ENCODE assay signal across 21 cellular contexts in the genomic region with DNA sequence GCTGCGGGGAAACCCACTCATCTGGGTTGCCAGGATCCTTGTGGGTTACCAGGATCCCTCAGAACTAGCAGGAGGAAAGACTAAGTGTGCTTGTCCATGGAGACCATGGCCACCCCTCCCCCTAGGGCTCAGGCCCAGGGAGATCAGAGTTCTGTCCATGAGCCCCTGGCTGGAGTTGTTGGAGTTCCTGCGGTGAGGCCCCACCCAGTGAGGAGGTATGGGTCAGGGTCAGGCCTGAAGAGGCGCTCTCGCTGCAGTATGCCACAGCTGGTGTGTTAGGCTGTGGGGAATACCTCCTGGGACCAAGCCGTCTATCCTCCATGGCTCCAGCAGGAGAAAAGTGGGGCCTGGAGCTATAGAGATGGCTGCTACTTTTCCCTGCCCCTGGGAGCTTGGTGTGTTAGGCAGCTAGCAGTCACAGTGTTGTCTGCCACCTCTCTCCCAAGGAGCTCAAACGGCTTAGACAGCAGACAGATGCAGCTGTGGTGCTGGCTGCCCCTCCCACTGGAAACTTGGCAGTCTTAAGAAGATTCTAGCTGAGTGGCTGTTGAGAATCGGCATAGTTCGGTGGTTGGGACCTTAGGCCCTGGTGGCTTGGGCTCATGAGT.
"Had no signal": no experiment of that assay in that cellular context is flagged by ENCODE, and none has a peak within 500 bp of the region (broad histone marks: within the 10 kb centered on the region; RNA-seq: fewer than 3 reads in every experiment).

No MANE protein-coding gene starts in this region.

- H3K27ac ChIP-seq: SJSA1, SK-N-MC had no signal

- H3K27ac Mint-ChIP-seq: T-cell had no signal

- H3K4me3 Mint-ChIP-seq: T-cell had no signal

- H3K27me3 ChIP-seq: MG63, SJSA1 had no signal

- H3K36me3 ChIP-seq: MG63, SJSA1 had no signal

- H3K9me3 ChIP-seq: MG63, SJSA1 had no signal

- H3K4me3 ChIP-seq: MG63, SJSA1, SK-N-MC had no signal

- ATAC-seq: HepG2, T-cell had no signal

- H3K27me3 Mint-ChIP-seq: T-cell had no signal

- H3K4me1 ChIP-seq: SJSA1 had no signal

- H3K36me3 Mint-ChIP-seq: T-cell had no signal

- DNase-seq: IMR-90, Karpas-422, KG1, MG63, NCI-H1092, NCI-H1105 treated with DMSO at 0.1 percent for 48 hours, NCI-H1417 treated with DMSO at 0.1 percent for 48 hours, NCI-H146, NCI-H1694 treated with DMSO at 0.1 percent for 48 hours, NCI-H1930, NCI-H2081, NCI-H2107, NCI-H2227 treated with DMSO at 0.1 percent for 48 hours, NCI-H526, Right ventricle myocardium superior, RPMI8226, SIG-M5, T-cell had no signal

- H3K4me1 Mint-ChIP-seq: T-cell had no signal
